In the genomic region with DNA sequence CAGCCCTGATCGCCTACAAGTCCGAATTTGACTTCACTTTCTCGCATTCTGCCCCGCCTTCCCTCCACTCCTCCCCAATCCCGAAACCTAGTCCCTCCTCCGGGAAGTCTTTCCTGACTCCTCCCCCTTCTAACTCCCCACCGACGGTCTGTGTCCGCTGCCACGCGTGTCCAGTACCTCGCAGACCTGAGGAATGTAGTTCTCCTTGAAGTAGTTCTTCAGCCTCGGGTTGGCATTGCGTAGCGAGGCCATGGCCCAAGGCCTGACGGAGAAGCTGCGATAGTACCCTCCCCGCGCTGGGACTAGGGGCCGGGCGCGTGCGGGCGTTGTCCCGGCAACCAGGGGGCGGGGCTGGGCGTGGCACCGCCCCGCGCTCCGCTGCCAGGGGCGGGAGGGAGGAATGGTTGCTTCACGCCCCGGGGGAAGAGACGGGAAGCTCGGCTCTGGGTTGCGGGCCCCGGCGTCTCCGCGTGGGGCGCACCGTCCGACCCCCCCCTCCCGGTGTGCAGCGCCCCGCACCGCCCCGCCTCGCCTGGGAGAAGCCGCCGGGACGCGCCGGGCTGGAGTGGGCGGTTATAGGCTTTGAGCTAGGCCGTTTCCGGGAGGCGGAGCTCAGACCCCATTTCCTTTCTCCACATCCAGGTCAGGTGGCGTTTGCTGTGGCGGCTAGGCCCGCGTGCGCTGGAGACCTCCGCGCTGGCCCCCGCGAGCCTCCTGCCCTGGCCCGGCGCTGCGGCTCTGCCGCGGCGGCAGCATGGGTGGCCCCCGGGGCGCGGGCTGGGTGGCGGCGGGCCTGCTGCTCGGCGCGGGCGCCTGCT, we compare ENCODE assay signal across 1 cellular context.
TF ChIP-seq lines count a peak whose summit lies in the region.

A gene (plus strand): TSS at position 622 of the 818 bp plus-strand sequence. CDS start 133 bp downstream, at position 755.
A gene (minus strand): TSS at position 278 of the 818 bp plus-strand sequence.

TF ChIP-seq in K562, 482 proteins besides CTCF, POLR2A, EP300 and RAD21 (continued from another document and continues in another):
- TF ChIP-seq, protein P1, sequence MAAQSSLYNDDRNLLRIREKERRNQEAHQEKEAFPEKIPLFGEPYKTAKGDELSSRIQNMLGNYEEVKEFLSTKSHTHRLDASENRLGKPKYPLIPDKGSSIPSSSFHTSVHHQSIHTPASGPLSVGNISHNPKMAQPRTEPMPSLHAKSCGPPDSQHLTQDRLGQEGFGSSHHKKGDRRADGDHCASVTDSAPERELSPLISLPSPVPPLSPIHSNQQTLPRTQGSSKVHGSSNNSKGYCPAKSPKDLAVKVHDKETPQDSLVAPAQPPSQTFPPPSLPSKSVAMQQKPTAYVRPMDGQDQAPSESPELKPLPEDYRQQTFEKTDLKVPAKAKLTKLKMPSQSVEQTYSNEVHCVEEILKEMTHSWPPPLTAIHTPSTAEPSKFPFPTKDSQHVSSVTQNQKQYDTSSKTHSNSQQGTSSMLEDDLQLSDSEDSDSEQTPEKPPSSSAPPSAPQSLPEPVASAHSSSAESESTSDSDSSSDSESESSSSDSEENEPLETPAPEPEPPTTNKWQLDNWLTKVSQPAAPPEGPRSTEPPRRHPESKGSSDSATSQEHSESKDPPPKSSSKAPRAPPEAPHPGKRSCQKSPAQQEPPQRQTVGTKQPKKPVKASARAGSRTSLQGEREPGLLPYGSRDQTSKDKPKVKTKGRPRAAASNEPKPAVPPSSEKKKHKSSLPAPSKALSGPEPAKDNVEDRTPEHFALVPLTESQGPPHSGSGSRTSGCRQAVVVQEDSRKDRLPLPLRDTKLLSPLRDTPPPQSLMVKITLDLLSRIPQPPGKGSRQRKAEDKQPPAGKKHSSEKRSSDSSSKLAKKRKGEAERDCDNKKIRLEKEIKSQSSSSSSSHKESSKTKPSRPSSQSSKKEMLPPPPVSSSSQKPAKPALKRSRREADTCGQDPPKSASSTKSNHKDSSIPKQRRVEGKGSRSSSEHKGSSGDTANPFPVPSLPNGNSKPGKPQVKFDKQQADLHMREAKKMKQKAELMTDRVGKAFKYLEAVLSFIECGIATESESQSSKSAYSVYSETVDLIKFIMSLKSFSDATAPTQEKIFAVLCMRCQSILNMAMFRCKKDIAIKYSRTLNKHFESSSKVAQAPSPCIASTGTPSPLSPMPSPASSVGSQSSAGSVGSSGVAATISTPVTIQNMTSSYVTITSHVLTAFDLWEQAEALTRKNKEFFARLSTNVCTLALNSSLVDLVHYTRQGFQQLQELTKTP (IDR thresholded peaks at IDR 0.05; ENCODE audit: low read depth in 1 of 2, partially characterized antibody in 2 of 2): peak in 1 of 2 experiments; percentile 58
- TF ChIP-seq TAF1 (IDR thresholded peaks at IDR 0.05; ENCODE audit: control insufficient read depth, extremely low read depth, insufficient read depth, low read length, severe bottlenecking) (peak; percentile 70), ZNF140 (CRISPR knock-in tag; IDR thresholded peaks at IDR 0.05) (no peak), ZNF445 (CRISPR knock-in tag; IDR thresholded peaks at IDR 0.05; ENCODE audit: low read depth) (no peak), CC2D1A (IDR thresholded peaks at IDR 0.05) (no peak), HDGF (IDR thresholded peaks at IDR 0.05) (no peak), PHB2 (IDR thresholded peaks at IDR 0.05; ENCODE audit: low read depth) (no peak), BMI1 (IDR thresholded peaks at IDR 0.05; ENCODE audit: low read length) (peak; percentile 97), ZNF79 (CRISPR knock-in tag; IDR thresholded peaks at IDR 0.05; ENCODE audit: low read depth) (no peak), ZNF707 (CRISPR knock-in tag; conservative IDR thresholded peaks at IDR 0.05) (no peak), ZNF41 (CRISPR knock-in tag; conservative IDR thresholded peaks at IDR 0.05) (no peak), NCOR1 (IDR thresholded peaks at IDR 0.05) (peak; percentile 72), EWSR1 (IDR thresholded peaks at IDR 0.05; ENCODE audit: borderline replicate concordance, low read depth, partially characterized antibody) (no peak), SOX6 (IDR thresholded peaks at IDR 0.05) (peak; percentile 35; the same call in 1 of the 2 replicates), EGR1 (conservative IDR thresholded peaks at IDR 0.05) (peak; percentile 32), FUS (optimal IDR thresholded peaks at IDR 0.05; ENCODE audit: low read depth, low read length) (no peak), TCF7L2 (IDR thresholded peaks at IDR 0.05; ENCODE audit: low read depth, low read length) (no peak), SMC3 (conservative IDR thresholded peaks at IDR 0.05; ENCODE audit: insufficient read depth, low read depth, low read length) (0 out of 2 replicates have a peak, but pooled peaks have one; percentile 14), HIVEP1 (CRISPR knock-in tag; IDR thresholded peaks at IDR 0.05) (no peak), SAFB2 (IDR thresholded peaks at IDR 0.05; ENCODE audit: borderline replicate concordance, low read depth, low read length, severe bottlenecking) (no peak), NUFIP1 (IDR thresholded peaks at IDR 0.05; ENCODE audit: partially characterized antibody) (no peak), PRPF4 (IDR thresholded peaks at IDR 0.05; ENCODE audit: insufficient read depth, low read depth, low read length, poor library complexity, severe bottlenecking) (no peak), ESRRA (IDR thresholded peaks at IDR 0.05; ENCODE audit: borderline replicate concordance, low read depth) (peak; percentile 45; the same call in 1 of the 2 replicates), TBP (optimal IDR thresholded peaks at IDR 0.05; ENCODE audit: low read depth, low read length) (peak; percentile 80), SMAD2 (IDR thresholded peaks at IDR 0.05; ENCODE audit: low read depth, low read length) (no peak), RAD51 (IDR thresholded peaks at IDR 0.05; ENCODE audit: borderline replicate concordance, low read depth) (no peak), SRSF9 (IDR thresholded peaks at IDR 0.05; ENCODE audit: borderline replicate concordance, low read depth, low read length) (no peak), E2F3 (CRISPR knock-in tag; IDR thresholded peaks at IDR 0.05) (no peak), ATF7 (IDR thresholded peaks at IDR 0.05) (peak; percentile 73)
- TF ChIP-seq, protein P2, sequence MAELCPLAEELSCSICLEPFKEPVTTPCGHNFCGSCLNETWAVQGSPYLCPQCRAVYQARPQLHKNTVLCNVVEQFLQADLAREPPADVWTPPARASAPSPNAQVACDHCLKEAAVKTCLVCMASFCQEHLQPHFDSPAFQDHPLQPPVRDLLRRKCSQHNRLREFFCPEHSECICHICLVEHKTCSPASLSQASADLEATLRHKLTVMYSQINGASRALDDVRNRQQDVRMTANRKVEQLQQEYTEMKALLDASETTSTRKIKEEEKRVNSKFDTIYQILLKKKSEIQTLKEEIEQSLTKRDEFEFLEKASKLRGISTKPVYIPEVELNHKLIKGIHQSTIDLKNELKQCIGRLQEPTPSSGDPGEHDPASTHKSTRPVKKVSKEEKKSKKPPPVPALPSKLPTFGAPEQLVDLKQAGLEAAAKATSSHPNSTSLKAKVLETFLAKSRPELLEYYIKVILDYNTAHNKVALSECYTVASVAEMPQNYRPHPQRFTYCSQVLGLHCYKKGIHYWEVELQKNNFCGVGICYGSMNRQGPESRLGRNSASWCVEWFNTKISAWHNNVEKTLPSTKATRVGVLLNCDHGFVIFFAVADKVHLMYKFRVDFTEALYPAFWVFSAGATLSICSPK (IDR thresholded peaks at IDR 0.05; ENCODE audit: borderline replicate concordance): no peak
- TF ChIP-seq, protein P3, sequence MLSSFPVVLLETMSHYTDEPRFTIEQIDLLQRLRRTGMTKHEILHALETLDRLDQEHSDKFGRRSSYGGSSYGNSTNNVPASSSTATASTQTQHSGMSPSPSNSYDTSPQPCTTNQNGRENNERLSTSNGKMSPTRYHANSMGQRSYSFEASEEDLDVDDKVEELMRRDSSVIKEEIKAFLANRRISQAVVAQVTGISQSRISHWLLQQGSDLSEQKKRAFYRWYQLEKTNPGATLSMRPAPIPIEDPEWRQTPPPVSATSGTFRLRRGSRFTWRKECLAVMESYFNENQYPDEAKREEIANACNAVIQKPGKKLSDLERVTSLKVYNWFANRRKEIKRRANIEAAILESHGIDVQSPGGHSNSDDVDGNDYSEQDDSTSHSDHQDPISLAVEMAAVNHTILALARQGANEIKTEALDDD (IDR thresholded peaks at IDR 0.05): no peak; the same call in 1 of the 2 replicates
- TF ChIP-seq, protein P4, sequence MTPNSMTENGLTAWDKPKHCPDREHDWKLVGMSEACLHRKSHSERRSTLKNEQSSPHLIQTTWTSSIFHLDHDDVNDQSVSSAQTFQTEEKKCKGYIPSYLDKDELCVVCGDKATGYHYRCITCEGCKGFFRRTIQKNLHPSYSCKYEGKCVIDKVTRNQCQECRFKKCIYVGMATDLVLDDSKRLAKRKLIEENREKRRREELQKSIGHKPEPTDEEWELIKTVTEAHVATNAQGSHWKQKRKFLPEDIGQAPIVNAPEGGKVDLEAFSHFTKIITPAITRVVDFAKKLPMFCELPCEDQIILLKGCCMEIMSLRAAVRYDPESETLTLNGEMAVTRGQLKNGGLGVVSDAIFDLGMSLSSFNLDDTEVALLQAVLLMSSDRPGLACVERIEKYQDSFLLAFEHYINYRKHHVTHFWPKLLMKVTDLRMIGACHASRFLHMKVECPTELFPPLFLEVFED (CRISPR knock-in tag; conservative IDR thresholded peaks at IDR 0.05): peak; percentile 75; the same call in 1 of the 2 replicates
- TF ChIP-seq, protein P5, sequence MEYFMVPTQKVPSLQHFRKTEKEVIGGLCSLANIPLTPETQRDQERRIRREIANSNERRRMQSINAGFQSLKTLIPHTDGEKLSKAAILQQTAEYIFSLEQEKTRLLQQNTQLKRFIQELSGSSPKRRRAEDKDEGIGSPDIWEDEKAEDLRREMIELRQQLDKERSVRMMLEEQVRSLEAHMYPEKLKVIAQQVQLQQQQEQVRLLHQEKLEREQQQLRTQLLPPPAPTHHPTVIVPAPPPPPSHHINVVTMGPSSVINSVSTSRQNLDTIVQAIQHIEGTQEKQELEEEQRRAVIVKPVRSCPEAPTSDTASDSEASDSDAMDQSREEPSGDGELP (CRISPR knock-in tag; IDR thresholded peaks at IDR 0.05; ENCODE audit: borderline replicate concordance): peak; percentile 82
- TF ChIP-seq, protein P6, sequence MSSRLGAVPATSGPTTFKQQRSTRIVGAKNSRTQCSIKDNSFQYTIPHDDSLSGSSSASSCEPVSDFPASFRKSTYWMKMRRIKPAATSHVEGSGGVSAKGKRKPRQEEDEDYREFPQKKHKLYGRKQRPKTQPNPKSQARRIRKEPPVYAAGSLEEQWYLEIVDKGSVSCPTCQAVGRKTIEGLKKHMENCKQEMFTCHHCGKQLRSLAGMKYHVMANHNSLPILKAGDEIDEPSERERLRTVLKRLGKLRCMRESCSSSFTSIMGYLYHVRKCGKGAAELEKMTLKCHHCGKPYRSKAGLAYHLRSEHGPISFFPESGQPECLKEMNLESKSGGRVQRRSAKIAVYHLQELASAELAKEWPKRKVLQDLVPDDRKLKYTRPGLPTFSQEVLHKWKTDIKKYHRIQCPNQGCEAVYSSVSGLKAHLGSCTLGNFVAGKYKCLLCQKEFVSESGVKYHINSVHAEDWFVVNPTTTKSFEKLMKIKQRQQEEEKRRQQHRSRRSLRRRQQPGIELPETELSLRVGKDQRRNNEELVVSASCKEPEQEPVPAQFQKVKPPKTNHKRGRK (tag; IDR thresholded peaks at IDR 0.05): no peak
- TF ChIP-seq, protein P7, sequence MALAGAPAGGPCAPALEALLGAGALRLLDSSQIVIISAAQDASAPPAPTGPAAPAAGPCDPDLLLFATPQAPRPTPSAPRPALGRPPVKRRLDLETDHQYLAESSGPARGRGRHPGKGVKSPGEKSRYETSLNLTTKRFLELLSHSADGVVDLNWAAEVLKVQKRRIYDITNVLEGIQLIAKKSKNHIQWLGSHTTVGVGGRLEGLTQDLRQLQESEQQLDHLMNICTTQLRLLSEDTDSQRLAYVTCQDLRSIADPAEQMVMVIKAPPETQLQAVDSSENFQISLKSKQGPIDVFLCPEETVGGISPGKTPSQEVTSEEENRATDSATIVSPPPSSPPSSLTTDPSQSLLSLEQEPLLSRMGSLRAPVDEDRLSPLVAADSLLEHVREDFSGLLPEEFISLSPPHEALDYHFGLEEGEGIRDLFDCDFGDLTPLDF (CRISPR knock-in tag; IDR thresholded peaks at IDR 0.05): peak; percentile 79
- TF ChIP-seq, protein P8, sequence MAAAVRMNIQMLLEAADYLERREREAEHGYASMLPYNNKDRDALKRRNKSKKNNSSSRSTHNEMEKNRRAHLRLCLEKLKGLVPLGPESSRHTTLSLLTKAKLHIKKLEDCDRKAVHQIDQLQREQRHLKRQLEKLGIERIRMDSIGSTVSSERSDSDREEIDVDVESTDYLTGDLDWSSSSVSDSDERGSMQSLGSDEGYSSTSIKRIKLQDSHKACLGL (CRISPR knock-in tag; IDR thresholded peaks at IDR 0.05; ENCODE audit: borderline replicate concordance, poor library complexity, severe bottlenecking): peak; percentile 30
- TF ChIP-seq, protein P9, sequence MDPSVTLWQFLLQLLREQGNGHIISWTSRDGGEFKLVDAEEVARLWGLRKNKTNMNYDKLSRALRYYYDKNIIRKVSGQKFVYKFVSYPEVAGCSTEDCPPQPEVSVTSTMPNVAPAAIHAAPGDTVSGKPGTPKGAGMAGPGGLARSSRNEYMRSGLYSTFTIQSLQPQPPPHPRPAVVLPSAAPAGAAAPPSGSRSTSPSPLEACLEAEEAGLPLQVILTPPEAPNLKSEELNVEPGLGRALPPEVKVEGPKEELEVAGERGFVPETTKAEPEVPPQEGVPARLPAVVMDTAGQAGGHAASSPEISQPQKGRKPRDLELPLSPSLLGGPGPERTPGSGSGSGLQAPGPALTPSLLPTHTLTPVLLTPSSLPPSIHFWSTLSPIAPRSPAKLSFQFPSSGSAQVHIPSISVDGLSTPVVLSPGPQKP (CRISPR knock-in tag; IDR thresholded peaks at IDR 0.05): no peak
- TF ChIP-seq, protein P10, sequence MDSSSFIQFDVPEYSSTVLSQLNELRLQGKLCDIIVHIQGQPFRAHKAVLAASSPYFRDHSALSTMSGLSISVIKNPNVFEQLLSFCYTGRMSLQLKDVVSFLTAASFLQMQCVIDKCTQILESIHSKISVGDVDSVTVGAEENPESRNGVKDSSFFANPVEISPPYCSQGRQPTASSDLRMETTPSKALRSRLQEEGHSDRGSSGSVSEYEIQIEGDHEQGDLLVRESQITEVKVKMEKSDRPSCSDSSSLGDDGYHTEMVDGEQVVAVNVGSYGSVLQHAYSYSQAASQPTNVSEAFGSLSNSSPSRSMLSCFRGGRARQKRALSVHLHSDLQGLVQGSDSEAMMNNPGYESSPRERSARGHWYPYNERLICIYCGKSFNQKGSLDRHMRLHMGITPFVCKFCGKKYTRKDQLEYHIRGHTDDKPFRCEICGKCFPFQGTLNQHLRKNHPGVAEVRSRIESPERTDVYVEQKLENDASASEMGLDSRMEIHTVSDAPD (CRISPR knock-in tag; IDR thresholded peaks at IDR 0.05): no peak
- TF ChIP-seq, protein P11, sequence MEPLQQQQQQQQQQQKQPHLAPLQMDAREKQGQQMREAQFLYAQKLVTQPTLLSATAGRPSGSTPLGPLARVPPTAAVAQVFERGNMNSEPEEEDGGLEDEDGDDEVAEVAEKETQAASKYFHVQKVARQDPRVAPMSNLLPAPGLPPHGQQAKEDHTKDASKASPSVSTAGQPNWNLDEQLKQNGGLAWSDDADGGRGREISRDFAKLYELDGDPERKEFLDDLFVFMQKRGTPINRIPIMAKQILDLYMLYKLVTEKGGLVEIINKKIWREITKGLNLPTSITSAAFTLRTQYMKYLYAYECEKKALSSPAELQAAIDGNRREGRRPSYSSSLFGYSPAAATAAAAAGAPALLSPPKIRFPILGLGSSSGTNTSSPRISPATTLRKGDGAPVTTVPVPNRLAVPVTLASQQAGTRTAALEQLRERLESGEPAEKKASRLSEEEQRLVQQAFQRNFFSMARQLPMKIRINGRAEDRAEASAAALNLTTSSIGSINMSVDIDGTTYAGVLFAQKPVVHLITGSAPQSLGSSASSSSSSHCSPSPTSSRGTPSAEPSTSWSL (CRISPR knock-in tag; IDR thresholded peaks at IDR 0.05; ENCODE audit: borderline replicate concordance): no peak
